ENCODE assay signal across 1 cellular context in the genomic region with DNA sequence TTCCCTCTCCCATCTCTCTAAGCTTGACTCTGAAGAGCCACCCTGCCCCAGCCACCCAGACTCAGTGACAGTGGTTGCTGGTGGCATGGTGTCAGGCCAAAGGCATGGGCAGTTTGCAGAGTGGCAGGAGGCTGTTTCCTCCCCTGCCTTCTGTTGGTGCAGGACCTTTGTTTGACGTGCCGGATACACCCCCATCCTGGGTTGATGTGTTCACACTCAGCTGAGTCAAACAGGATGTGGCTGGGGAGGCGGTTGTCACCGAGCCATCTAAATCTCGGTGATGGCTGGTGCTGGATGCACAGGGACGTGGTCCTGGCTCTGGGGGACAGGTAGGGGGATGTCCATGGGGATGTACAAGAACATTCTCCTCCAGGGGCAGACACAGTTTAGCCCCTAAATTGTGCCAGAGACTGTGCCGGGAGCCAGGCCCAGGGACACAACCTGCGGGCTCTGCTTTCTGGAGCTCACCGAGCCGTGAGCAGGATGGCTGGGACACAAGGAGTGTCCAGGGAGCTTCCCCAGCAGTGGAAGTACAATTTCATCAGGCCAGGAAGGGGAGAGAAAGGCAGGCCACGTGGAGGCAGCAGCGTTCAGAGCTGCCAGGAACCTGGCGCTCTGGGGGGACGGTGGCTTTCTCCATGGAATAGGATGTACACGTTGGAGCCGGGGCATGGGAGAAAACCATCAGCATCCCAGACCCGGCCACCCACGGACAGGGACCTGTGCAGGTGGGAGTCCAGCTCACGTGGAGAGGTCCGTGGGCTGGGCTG.
TF ChIP-seq lines count a peak whose summit lies in the region.

No MANE protein-coding gene starts in this region.

TF ChIP-seq in WTC11, 78 proteins besides CTCF, POLR2A, EP300 and RAD21 (continued from another document):
- TF ChIP-seq ZNF532 (CRISPR knock-in tag; IDR thresholded peaks at IDR 0.05; ENCODE audit: borderline replicate concordance) (no peak), OVOL2 (CRISPR knock-in tag; IDR thresholded peaks at IDR 0.05; ENCODE audit: borderline replicate concordance) (no peak), NFATC4 (CRISPR knock-in tag; IDR thresholded peaks at IDR 0.05) (no peak), ZNF512 (CRISPR knock-in tag; IDR thresholded peaks at IDR 0.05; ENCODE audit: borderline replicate concordance) (no peak), ESRRA (CRISPR knock-in tag; IDR thresholded peaks at IDR 0.05; ENCODE audit: borderline replicate concordance) (no peak), TCF7 (CRISPR knock-in tag; IDR thresholded peaks at IDR 0.05; ENCODE audit: low read depth) (no peak), RELA (CRISPR knock-in tag; IDR thresholded peaks at IDR 0.05; ENCODE audit: borderline replicate concordance) (no peak), JUN (CRISPR knock-in tag; IDR thresholded peaks at IDR 0.05) (no peak), ZNF121 (CRISPR knock-in tag; IDR thresholded peaks at IDR 0.05) (no peak), ATF3 (CRISPR knock-in tag; conservative IDR thresholded peaks at IDR 0.05) (no peak)
